Comparison of ENCODE assay signal across 23 cellular contexts in genomic region chr5:116799401-116799800, GRCh38.
"Had no signal": no experiment of that assay in that cellular context is flagged by ENCODE, and none has a peak within 500 bp of the region (broad histone marks: within the 10 kb centered on the region; RNA-seq: fewer than 3 reads in every experiment).

No MANE protein-coding gene starts in this region.

- H3K9me3 Mint-ChIP-seq: nephron progenitor cell; stimulated activated memory B cell treated with anti-CD40 and anti-IgM and Interleukin-4, amounts not matched to agents 10 μg/mL and 1 μg/mL and 100 μg/mL, for 72 hours had no signal

- H3K4me1 Mint-ChIP-seq: naive thymus-derived CD4-positive, alpha-beta T cell; nephron progenitor cell; stimulated activated memory B cell treated with anti-CD40 and anti-IgM and Interleukin-4, amounts not matched to agents 10 μg/mL and 1 μg/mL and 100 μg/mL, for 72 hours had no signal

- DNase-seq: cortex of kidney; effector memory CD4-positive, alpha-beta T cell; glutamatergic neuron; islet precursor cell; left ventricle myocardium inferior; naive thymus-derived CD4-positive, alpha-beta T cell; nephron progenitor cell; psoas muscle; retina; spleen; stimulated activated CD4-positive, alpha-beta T cell treated with anti-CD3 and anti-CD28 coated beads, Interleukin-15, amount 100 ng/mL, for 24 hours; stimulated activated CD4-positive, alpha-beta T cell treated with anti-CD3 and anti-CD28 coated beads, Interleukin-1b, Interleukin-23, amount 100 ng/mL, for 48 hours; stimulated activated CD4-positive, alpha-beta T cell treated with anti-CD3 and anti-CD28 coated beads, Interleukin-4, amount 100 ng/mL, for 24 hours; tibial artery; uterus had no signal

- H3K27ac ChIP-seq: epithelial cell of prostate, esophagus muscularis mucosa, gastroesophageal sphincter, left ventricle myocardium inferior, psoas muscle, spleen, tibial artery, upper lobe of left lung, uterus had no signal

- H3K4me3 ChIP-seq: esophagus muscularis mucosa, gastroesophageal sphincter, left ventricle myocardium inferior, lung, psoas muscle, spleen, tibial artery, upper lobe of left lung, uterus had no signal

- H3K27ac Mint-ChIP-seq: naive thymus-derived CD4-positive, alpha-beta T cell; nephron progenitor cell; stimulated activated memory B cell treated with anti-CD40 and anti-IgM and Interleukin-4, amounts not matched to agents 10 μg/mL and 1 μg/mL and 100 μg/mL, for 72 hours; stimulated activated naive CD8-positive, alpha-beta T cell treated with anti-CD3 and anti-CD28 coated beads, Interleukin-15, Interleukin-2, amounts not matched to agents 100 ng/mL and 50 ng/mL, for 24 hours had no signal

- H3K36me3 ChIP-seq: esophagus muscularis mucosa, gastroesophageal sphincter, left ventricle myocardium inferior, spleen, tibial artery, upper lobe of left lung, uterus had no signal

- H3K9me3 ChIP-seq: esophagus muscularis mucosa, gastroesophageal sphincter, left ventricle myocardium inferior, psoas muscle, spleen, tibial artery, upper lobe of left lung, uterus had no signal

- ATAC-seq: gastroesophageal sphincter; naive thymus-derived CD4-positive, alpha-beta T cell; psoas muscle; sciatic nerve; stimulated activated memory B cell treated with anti-CD40 and anti-IgM and Interleukin-4, amounts not matched to agents 10 μg/mL and 1 μg/mL and 100 μg/mL, for 72 hours had no signal

- H3K27me3 Mint-ChIP-seq: naive thymus-derived CD4-positive, alpha-beta T cell; stimulated activated memory B cell treated with anti-CD40 and anti-IgM and Interleukin-4, amounts not matched to agents 10 μg/mL and 1 μg/mL and 100 μg/mL, for 72 hours; stimulated activated naive CD8-positive, alpha-beta T cell treated with anti-CD3 and anti-CD28 coated beads, Interleukin-15, Interleukin-2, amounts not matched to agents 100 ng/mL and 50 ng/mL, for 24 hours had no signal

- H3K4me3 Mint-ChIP-seq: naive thymus-derived CD4-positive, alpha-beta T cell; nephron progenitor cell; stimulated activated memory B cell treated with anti-CD40 and anti-IgM and Interleukin-4, amounts not matched to agents 10 μg/mL and 1 μg/mL and 100 μg/mL, for 72 hours; stimulated activated naive CD8-positive, alpha-beta T cell treated with anti-CD3 and anti-CD28 coated beads, Interleukin-15, Interleukin-2, amounts not matched to agents 100 ng/mL and 50 ng/mL, for 24 hours had no signal

- H3K4me1 ChIP-seq: esophagus muscularis mucosa, gastroesophageal sphincter, left ventricle myocardium inferior, psoas muscle, spleen, tibial artery, upper lobe of left lung, uterus had no signal

- H3K36me3 Mint-ChIP-seq: naive thymus-derived CD4-positive, alpha-beta T cell; stimulated activated memory B cell treated with anti-CD40 and anti-IgM and Interleukin-4, amounts not matched to agents 10 μg/mL and 1 μg/mL and 100 μg/mL, for 72 hours had no signal

- H3K27me3 ChIP-seq: esophagus muscularis mucosa, gastroesophageal sphincter, spleen, tibial artery, upper lobe of left lung, uterus had no signal
